ENCODE assay signal across 9 cellular contexts in genomic region chr4:147056951-147057630, GRCh38.
A peak's percentile ranks its signal among the peaks of the same experiment; 100 is the strongest.
DNase-seq lines count a peak whose midpoint lies in the region; ATAC-seq and TF ChIP-seq lines count a peak whose summit lies in the region.
"Had no signal": no experiment of that assay in that cellular context is flagged by ENCODE, and none has a peak within 500 bp of the region (broad histone marks: within the 10 kb centered on the region; RNA-seq: fewer than 3 reads in every experiment).

No MANE protein-coding gene starts in this region.

- WGBS in prostate gland, result 36% methylated on average over 3 of the region's 3 CpGs

- H3K4me1 ChIP-seq in adipocyte (ENCODE audit: control insufficient read depth, insufficient read depth, low read length), result peaks cover 40% of the 10 kb centered on the region
- peaks cover 7% of the 10 kb centered on the region for H3K4me1 ChIP-seq in muscle layer of colon (ENCODE audit: insufficient read depth, low read length)
- H3K4me1 ChIP-seq in prostate gland (replicated peaks), result no peaks in the 10 kb centered on the region

- ATAC-seq in HG02798 (IDR thresholded peaks at IDR 0.05; ENCODE audit: poor library complexity, unreplicated experiment) (peak; percentile 48), GM18520 (IDR thresholded peaks at IDR 0.05; ENCODE audit: unreplicated experiment) (no peak), GM21360 (IDR thresholded peaks at IDR 0.05; ENCODE audit: unreplicated experiment) (no peak)

- DNase-seq in AML-193 (lab: John Stamatoyannopoulos, UW), result peak; percentile 16 to 31
- peak; percentile 55 for DNase-seq in adipocyte (ENCODE audit: low read depth)
- no peak for DNase-seq in mesenteric fat pad (ENCODE audit: low spot score)
- no peak for DNase-seq in prostate gland (ENCODE audit: low spot score)

- H3K4me3 ChIP-seq in adipocyte (ENCODE audit: low read length) (peak overlapping the region; percentile 78), muscle layer of colon (ENCODE audit: low read depth in 1 of 2, low read length in 2 of 2) (peak overlapping the region; percentile 4 to 58), prostate gland (peak overlapping the region in 1 of 2 donors; percentile 10)
- H3K4me3 ChIP-seq: cardiac muscle cell had no signal

- H3K9me3 ChIP-seq in adipocyte (ENCODE audit: control insufficient read depth, low read length) (no peaks in the 10 kb centered on the region), muscle layer of colon (ENCODE audit: low read length) (no peaks in the 10 kb centered on the region), prostate gland (no peaks in the 10 kb centered on the region)

- TF ChIP-seq CTCF in prostate gland (IDR thresholded peaks at IDR 0.05), result no peak

- H3K27me3 ChIP-seq in adipocyte (replicated peaks; ENCODE audit: control insufficient read depth, insufficient read depth, low read length) (no peaks in the 10 kb centered on the region), muscle layer of colon (ENCODE audit: control insufficient read depth in 1 of 2, insufficient read depth in 2 of 2, low read length in 2 of 2) (no peaks in the 10 kb centered on the region), prostate gland (replicated peaks; ENCODE audit: insufficient read depth) (no peaks in the 10 kb centered on the region)
- H3K27me3 ChIP-seq: cardiac muscle cell had no signal

- H3K27ac ChIP-seq in muscle layer of colon (ENCODE audit: low read depth, low read length) (peak overlapping the region; percentile 15), prostate gland (no peak overlapping the region)
- H3K27ac ChIP-seq: cardiac muscle cell had no signal

- intact Hi-C loops in prostate gland (cut with DNase I), result no loop called here

- no peak for TF ChIP-seq POLR2A in prostate gland (IDR thresholded peaks at IDR 0.05)

- H3K36me3 ChIP-seq in adipocyte (ENCODE audit: control insufficient read depth, insufficient read depth, low read length, severe bottlenecking) (no peaks in the 10 kb centered on the region), muscle layer of colon (ENCODE audit: insufficient read depth, low read length) (no peaks in the 10 kb centered on the region), prostate gland (no peaks in the 10 kb centered on the region)
- H3K36me3 ChIP-seq: cardiac muscle cell had no signal

- H3K9ac ChIP-seq in adipocyte (ENCODE audit: low read length) (peak overlapping the region; percentile 80), muscle layer of colon (ENCODE audit: low read length) (peak overlapping the region; percentile 14)

Comparison
In these comparisons a context has a peak if more than half of its experiments do, and no peak if none do; other contexts are left out.
1. DNase-seq: peak in AML-193 (2 of 2) and adipocyte (single experiment); none in mesenteric fat pad (single experiment) and prostate gland (single experiment).